8 cellular contexts compared by ENCODE assay signal in genomic region chr21:28992526-28993292, GRCh38. TPM values are rescaled to one million over a fixed set of nuclear protein-coding genes. Genes with fewer than 3 reads are reported as not detected.
DNase-seq lines count a peak whose midpoint lies in the region; ATAC-seq and TF ChIP-seq lines count a peak whose summit lies in the region.

LTN1 (minus strand) TSS chr21:28992877; CDS start chr21:28992805, 72 bp downstream.

- peaks cover 22% of the 10 kb centered on the region for H3K4me1 Mint-ChIP-seq in chondrocyte (ENCODE audit: low read depth)

- peak; percentile 85 for TF ChIP-seq POLR2A in GM19099 (IDR thresholded peaks at IDR 0.05; ENCODE audit: extremely low read depth, insufficient read length, low read depth)

- peak within 1 kb of the TSS; percentile 99 for H3K27ac Mint-ChIP-seq in chondrocyte (ENCODE audit: unreplicated experiment)

- peak; percentile 98 for ATAC-seq in HG03432 (IDR thresholded peaks at IDR 0.05; ENCODE audit: unreplicated experiment)

- H3K9me3 Mint-ChIP-seq in chondrocyte (ENCODE audit: low read depth) = no peaks in the 10 kb centered on the region

- H3K4me3 ChIP-seq in kidney epithelial cell (ENCODE audit: low read depth, low read length) = peak within 1 kb of the TSS; percentile 93

- no peak for TF ChIP-seq CTCF in chondrocyte (IDR thresholded peaks at IDR 0.05)
- no peak for TF ChIP-seq CTCF in kidney epithelial cell (IDR thresholded peaks at IDR 0.05; ENCODE audit: insufficient read depth, low read length, poor library complexity, severe bottlenecking)

- no peaks in the 10 kb centered on the region for H3K27me3 Mint-ChIP-seq in chondrocyte (ENCODE audit: low read depth)

- H3K36me3 ChIP-seq in kidney epithelial cell (ENCODE audit: control insufficient read depth, insufficient read depth, low read length) = no peaks in the 10 kb centered on the region

- H3K36me3 Mint-ChIP-seq in chondrocyte (ENCODE audit: low read depth) = peaks cover 5% of the 10 kb centered on the region

- H3K27me3 ChIP-seq in kidney epithelial cell (ENCODE audit: control insufficient read depth, insufficient read depth, low read length) = no peaks in the 10 kb centered on the region

- peak within 1 kb of the TSS; percentile 89 for H3K4me3 Mint-ChIP-seq in chondrocyte (ENCODE audit: unreplicated experiment)

- DNase-seq in AG20443 (ENCODE audit: low spot score) (peak; percentile 98), NCI-H510A (lab: John Stamatoyannopoulos, UW) (peak; percentile 96), chondrocyte (ENCODE audit: low spot score) (peak; percentile 100), kidney epithelial cell (ENCODE audit: low read depth) (peak; percentile 94)
- peak; percentile 98 for DNase-seq in activated CD4-positive, alpha-beta T cell treated with anti-CD3 and anti-CD28 coated beads for 1 hour
- DNase-seq in stimulated activated CD4-positive, alpha-beta T cell treated with anti-CD3 and anti-CD28 coated beads, Interleukin-15, amount 100 ng/mL, for 48 hours (ENCODE audit: low read depth in 2 of 2) = peak; percentile 99 to 100

RNA-seq across cellular contexts. Expression of gene LTN1, which starts in this region (rescaled TPM):
- total RNA-seq in chondrocyte (19.8 to 26.1 TPM (median 22.0 TPM) in 3 replicates), kidney epithelial cell (21.0 and 21.1 TPM in 2 replicates)

Comparison
In these comparisons a context has a peak if more than half of its experiments do, and no peak if none do; other contexts are left out.
1. Peak in every context shown above with its lines: DNase-seq, ATAC-seq and H3K4me3 ChIP-seq.